ENCODE assay signal across 20 cellular contexts in genomic region chr7:139642283-139642682, GRCh38.
DNase-seq lines count a peak whose midpoint lies in the region; ATAC-seq and TF ChIP-seq lines count a peak whose summit lies in the region.
"Had no signal": no experiment of that assay in that cellular context is flagged by ENCODE, and none has a peak within 500 bp of the region (broad histone marks: within the 10 kb centered on the region; RNA-seq: fewer than 3 reads in every experiment).

No MANE protein-coding gene starts in this region.

- TF ChIP-seq CTCF in NB4 (IDR thresholded peaks at IDR 0.05; ENCODE audit: low read depth, low read length) (no peak), nephron progenitor cell (IDR thresholded peaks at IDR 0.05) (no peak)

- CTCF ChIA-PET in activated CD4-positive, alpha-beta T cell treated with anti-CD3 and anti-CD28 coated beads for 36 hours (lab: Charles Lee), result interaction anchor here (0.6 to 1.2 kb wide), 9 partner anchors 9 to 1311 kb away, joined by 3 to 5 read pairs (median 3); no protein-coding TSS in a partner anchor

- no peak overlapping the region for H3K4me3 Mint-ChIP-seq in activated CD4-positive, alpha-beta T cell treated with anti-CD3 and anti-CD28 coated beads for 36 hours
- H3K4me3 Mint-ChIP-seq in immature natural killer cell, result no peak overlapping the region
- no peak overlapping the region for H3K4me3 Mint-ChIP-seq in nephron progenitor cell
- H3K4me3 Mint-ChIP-seq: B cell; CD4-positive, CD25-positive, alpha-beta regulatory T cell had no signal

- H3K4me1 Mint-ChIP-seq in activated CD4-positive, alpha-beta T cell treated with anti-CD3 and anti-CD28 coated beads for 36 hours, result peaks cover 73% of the 10 kb centered on the region
- H3K4me1 Mint-ChIP-seq in immature natural killer cell, result peaks cover 44 to 69% of the 10 kb centered on the region in 2 donors
- H3K4me1 Mint-ChIP-seq in nephron progenitor cell, result peaks cover 38% of the 10 kb centered on the region

- intact Hi-C loops in activated CD4-positive, alpha-beta T cell treated with anti-CD3 and anti-CD28 coated beads for 36 hours (cut with DNase I, micrococcal nuclease), result no loop called here

- no peak for TF ChIP-seq POLR2A in NB4 (IDR thresholded peaks at IDR 0.05; ENCODE audit: extremely low read depth, insufficient read length)

- peaks cover 4% of the 10 kb centered on the region for H3K36me3 Mint-ChIP-seq in activated CD4-positive, alpha-beta T cell treated with anti-CD3 and anti-CD28 coated beads for 36 hours (ENCODE audit: low read depth)
- H3K36me3 Mint-ChIP-seq in immature natural killer cell (peaks cover 0 to 11% (median 0%) of the 10 kb centered on the region in 3 donors), nephron progenitor cell (ENCODE audit: low read depth) (peaks cover 29% of the 10 kb centered on the region)

- no peak for DNase-seq in activated CD4-positive, alpha-beta T cell treated with anti-CD3 and anti-CD28 coated beads for 36 hours
- DNase-seq in activated CD4-positive, alpha-beta T cell treated with anti-CD3 and anti-CD28 coated beads for 48 hours, result no peak
- DNase-seq in NB4 (ENCODE audit: low read depth) (peak; percentile 40), immature natural killer cell (no peak), nephron progenitor cell (no peak), Ammon's horn (ENCODE audit: low spot score) (no peak)
- no peak for DNase-seq in activated T-cell treated with anti-CD3 and anti-CD28 coated beads, Interleukin-2, amount 50 U/mL, for 1 hour
- DNase-seq: Calu3; CD4-positive, CD25-positive, alpha-beta regulatory T cell; EL; KBM-7; NCI-H187; NCI-H2107; NCI-H510A; NCI-H748 treated with DMSO at 0.1 percent for 48 hours; NK-92 treated with Interleukin-12 subunit alpha and Interleukin-12 subunit beta, amount 100 ng/mL, for 24 hours had no signal

- peak overlapping the region; percentile 2 for H3K27ac Mint-ChIP-seq in activated CD4-positive, alpha-beta T cell treated with anti-CD3 and anti-CD28 coated beads for 36 hours
- H3K27ac Mint-ChIP-seq in immature natural killer cell (peak overlapping the region in 4 of 6 donors; percentile 3 to 64 (median 44)), nephron progenitor cell (peak overlapping the region; percentile 26)
- H3K27ac Mint-ChIP-seq: B cell; CD4-positive, CD25-positive, alpha-beta regulatory T cell had no signal

- no peak for ATAC-seq in activated CD4-positive, alpha-beta T cell treated with anti-CD3 and anti-CD28 coated beads for 36 hours
- ATAC-seq in GM21619 (IDR thresholded peaks at IDR 0.05; ENCODE audit: unreplicated experiment), result no peak
- ATAC-seq: Right ventricle myocardium inferior had no signal

- H3K4me3 ChIP-seq in NB4 (ENCODE audit: low read depth, low read length), result no peak overlapping the region
- H3K4me3 ChIP-seq: Peyer's patch had no signal

- H3K9me3 Mint-ChIP-seq in activated CD4-positive, alpha-beta T cell treated with anti-CD3 and anti-CD28 coated beads for 36 hours (ENCODE audit: low read depth), result no peaks in the 10 kb centered on the region
- H3K9me3 Mint-ChIP-seq in immature natural killer cell, result no peaks in the 10 kb centered on the region
- H3K9me3 Mint-ChIP-seq in nephron progenitor cell, result peaks cover 1% of the 10 kb centered on the region
- H3K9me3 Mint-ChIP-seq: CD4-positive, CD25-positive, alpha-beta regulatory T cell had no signal

- H3K27me3 Mint-ChIP-seq in activated CD4-positive, alpha-beta T cell treated with anti-CD3 and anti-CD28 coated beads for 36 hours, result no peaks in the 10 kb centered on the region
- H3K27me3 Mint-ChIP-seq in immature natural killer cell (ENCODE audit: low read depth in 3 of 3) (peaks cover 0 to 9% (median 0%) of the 10 kb centered on the region in 3 donors), nephron progenitor cell (ENCODE audit: low read depth, poor library complexity) (peaks cover 3% of the 10 kb centered on the region)
- H3K27me3 Mint-ChIP-seq: B cell had no signal

- POLR2A ChIA-PET in activated CD4-positive, alpha-beta T cell treated with anti-CD3 and anti-CD28 coated beads for 36 hours (lab: Charles Lee), result no interaction called here
